In the genomic region with DNA sequence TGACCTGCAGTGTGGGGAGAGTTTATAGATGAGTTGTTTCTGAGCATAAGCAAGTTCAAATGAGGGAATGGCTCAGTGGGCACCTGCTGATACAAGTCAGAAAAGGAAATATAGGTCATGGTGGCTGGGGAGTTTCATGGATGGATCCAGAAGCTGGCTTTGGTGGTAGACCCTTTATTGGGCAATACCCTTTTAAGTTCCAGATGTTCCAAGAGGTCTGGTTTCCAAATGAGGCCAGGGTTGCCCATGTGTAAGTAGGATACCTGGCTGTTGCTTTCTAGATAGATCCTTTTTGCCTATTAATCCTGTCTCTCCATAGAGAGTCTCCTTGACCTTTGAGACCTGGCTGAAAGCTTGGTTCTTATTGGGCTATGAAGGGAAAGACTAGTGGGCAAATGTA, we compare ENCODE assay signal across 10 cellular contexts. TPM values are rescaled to one million over a fixed set of nuclear protein-coding genes. Genes with fewer than 3 reads are reported as not detected.
DNase-seq lines count a peak whose midpoint lies in the region; ATAC-seq, FAIRE-seq and TF ChIP-seq lines count a peak whose summit lies in the region.
"Had no signal": no experiment of that assay in that cellular context is flagged by ENCODE, and none has a peak within 500 bp of the region (broad histone marks: within the 10 kb centered on the region; RNA-seq: fewer than 3 reads in every experiment).

No MANE protein-coding gene starts in this region.

- H3K36me3 ChIP-seq in SK-N-MC (ENCODE audit: insufficient read depth, low read length) (no peaks in the 10 kb centered on the region), esophagus squamous epithelium (no peaks in the 10 kb centered on the region), small intestine (ENCODE audit: control insufficient read depth in 2 of 2, insufficient read depth in 2 of 2, low read length in 2 of 2) (no peaks in the 10 kb centered on the region)

- ATAC-seq in HG03135 (IDR thresholded peaks at IDR 0.05; ENCODE audit: unreplicated experiment): no peak
- no peak for ATAC-seq in GM19351 (IDR thresholded peaks at IDR 0.05; ENCODE audit: unreplicated experiment)

- H3K4me3 ChIP-seq in SK-N-MC (peak overlapping the region; percentile 3; the same call in 1 of the 2 replicates), esophagus squamous epithelium (peak overlapping the region; percentile 65 to 98 (median 92)), small intestine (ENCODE audit: low read depth in 1 of 2, low read length in 2 of 2) (no peak overlapping the region)

- DNase-seq in GM12892 (ENCODE audit: insufficient read length): no peak
- no peak for DNase-seq in SK-N-MC (ENCODE audit: low read depth, low spot score)
- DNase-seq in esophagus squamous epithelium (lab: John Stamatoyannopoulos, UW): no peak
- peak; percentile 34 for DNase-seq in small intestine
- no peak for DNase-seq in stimulated activated CD4-positive, alpha-beta T cell treated with anti-CD3 and anti-CD28 coated beads, Interleukin-4, amount 100 ng/mL, for 4 hours
- no peak for DNase-seq in medulla oblongata (ENCODE audit: extremely low spot score)
- DNase-seq: NCI-H345 had no signal

- peak; percentile 38 for FAIRE-seq in GM12892 (lab: Jason Lieb, UNC)
- FAIRE-seq in small intestine (lab: Jason Lieb, UNC): no peak
- FAIRE-seq: TTC549 had no signal

- H3K9me3 ChIP-seq in SK-N-MC (ENCODE audit: low read depth, low read length) (no peaks in the 10 kb centered on the region), esophagus squamous epithelium (no peaks in the 10 kb centered on the region), small intestine (ENCODE audit: control insufficient read depth, low read depth) (no peaks in the 10 kb centered on the region)

- no peak for TF ChIP-seq POLR2A in GM12892 (IDR thresholded peaks at IDR 0.05; ENCODE audit: low read depth, low read length)
- no peak for TF ChIP-seq POLR2A in esophagus squamous epithelium (IDR thresholded peaks at IDR 0.05)

- H3K27me3 ChIP-seq in esophagus squamous epithelium (no peaks in the 10 kb centered on the region), small intestine (ENCODE audit: control insufficient read depth in 2 of 2, insufficient read depth in 2 of 2, low read length in 2 of 2) (no peaks in the 10 kb centered on the region)

- H3K27ac ChIP-seq in SK-N-MC (no peak overlapping the region), esophagus squamous epithelium (peak overlapping the region in 3 of 4 donors; percentile 95 to 99 (median 99)), small intestine (ENCODE audit: low read depth in 1 of 2, low read length in 1 of 2) (no peak overlapping the region)

- intact Hi-C loops in esophagus squamous epithelium (cut with DNase I): no loop called here

- H3K9ac ChIP-seq in SK-N-MC (ENCODE audit: insufficient read length): no peak overlapping the region

- H3K4me1 ChIP-seq in esophagus squamous epithelium (peaks cover 35 to 88% (median 60%) of the 10 kb centered on the region in 3 donors), small intestine (ENCODE audit: control insufficient read depth in 2 of 2, insufficient read depth in 1 of 2, low read depth in 1 of 2, low read length in 1 of 2) (peaks cover 16 to 35% of the 10 kb centered on the region in 2 donors)

- TF ChIP-seq CTCF in esophagus squamous epithelium (IDR thresholded peaks at IDR 0.05): no peak

RNA-seq across cellular contexts. Expression of a gene that starts 2.2 kb away (rescaled TPM):
- polyA plus RNA-seq in GM12892 (2012; ENCODE audit: missing spikeins): 25.2 TPM
- 100 to 1,000 TPM in 1 of 4 donors, 10 to 100 TPM in 3; 50.1 to 112 (median 63.3) TPM for total RNA-seq in esophagus squamous epithelium
- polyA plus RNA-seq in small intestine: 10 to 100 TPM in 1 of 3 donors, 1 to 10 TPM in 2; 5.6 to 27.9 (median 7.3) TPM

RNA-seq across cellular contexts. Expression of a gene that starts 16.9 kb away (rescaled TPM):
- 61.8 TPM for polyA plus RNA-seq in GM12892 (2012; ENCODE audit: missing spikeins)
- total RNA-seq in esophagus squamous epithelium: 10 to 100 TPM; 51.6 to 84.5 (median 72.7) TPM
- polyA plus RNA-seq in small intestine: 100 to 1,000 TPM in 1 of 3 donors, 10 to 100 TPM in 2; 62.1 to 114 (median 86.6) TPM

RNA-seq across cellular contexts. Expression of a gene that starts 49.3 kb away (rescaled TPM):
- 24.1 TPM for polyA plus RNA-seq in GM12892 (2012; ENCODE audit: missing spikeins)
- 10 to 100 TPM; 10.8 to 30.8 (median 27.5) TPM for total RNA-seq in esophagus squamous epithelium
- 10 to 100 TPM; 18.9 to 26.2 (median 22.1) TPM for polyA plus RNA-seq in small intestine

Comparison
In these comparisons a context has a peak if more than half of its experiments do, and no peak if none do; other contexts are left out.
1. H3K27ac ChIP-seq: peak in esophagus squamous epithelium (3 of 4); none in SK-N-MC (single experiment) and small intestine (0 of 2).
2. H3K4me3 ChIP-seq: peak in SK-N-MC (single experiment) and esophagus squamous epithelium (4 of 4); none in small intestine (0 of 2).